12 cellular contexts compared by ENCODE assay signal in genomic region chr9:92607088-92607487, GRCh38.
DNase-seq lines count a peak whose midpoint lies in the region; ATAC-seq and TF ChIP-seq lines count a peak whose summit lies in the region.
"Had no signal": no experiment of that assay in that cellular context is flagged by ENCODE, and none has a peak within 500 bp of the region (broad histone marks: within the 10 kb centered on the region; RNA-seq: fewer than 3 reads in every experiment).

No MANE protein-coding gene starts in this region.

- DNase-seq in NCI-H1092 (lab: John Stamatoyannopoulos, UW) (peak; percentile 1), NCI-H1092 treated with DMSO at 0.1 percent for 48 hours (lab: John Stamatoyannopoulos, UW) (no peak), NCI-H2196 treated with DMSO at 0.1 percent for 48 hours (lab: John Stamatoyannopoulos, UW; ENCODE audit: unreplicated experiment) (peak; percentile 12), fibroblast of pulmonary artery (ENCODE audit: low read depth) (peak; percentile 69), stromal cell of bone marrow (ENCODE audit: low read depth) (peak; percentile 65), HT-29 (ENCODE audit: low spot score) (no peak), UCSD-AML1 (lab: John Stamatoyannopoulos, UW; ENCODE audit: unreplicated experiment) (no peak)
- DNase-seq: naive thymus-derived CD8-positive, alpha-beta T cell; stimulated activated CD4-positive, alpha-beta T cell treated with anti-CD3 and anti-CD28 coated beads, Interleukin-2, amount 100 ng/mL, for 48 hours; transverse colon had no signal

- no peak for ATAC-seq in GM19397 (IDR thresholded peaks at IDR 0.05; ENCODE audit: unreplicated experiment)
- ATAC-seq: naive thymus-derived CD8-positive, alpha-beta T cell had no signal

- TF ChIP-seq CTCF in fibroblast of pulmonary artery (IDR thresholded peaks at IDR 0.05; ENCODE audit: low read length, missing control alignments): no peak

- no peak overlapping the region for H3K4me3 ChIP-seq in fibroblast of pulmonary artery (replicated peaks; ENCODE audit: low read depth, low read length)
- H3K4me3 ChIP-seq: cardiac muscle cell, transverse colon had no signal

Comparison
In these comparisons a context has a peak if more than half of its experiments do, and no peak if none do; other contexts are left out.
1. DNase-seq: peak in NCI-H1092 (single experiment), NCI-H2196 treated with DMSO at 0.1 percent for 48 hours (single experiment), fibroblast of pulmonary artery (single experiment) and stromal cell of bone marrow (single experiment); none in NCI-H1092 treated with DMSO at 0.1 percent for 48 hours (single experiment), HT-29 (single experiment) and UCSD-AML1 (single experiment).